21 cellular contexts compared by ENCODE assay signal in genomic region chr10:74645681-74646080, GRCh38.
DNase-seq lines count a peak whose midpoint lies in the region; ATAC-seq and TF ChIP-seq lines count a peak whose summit lies in the region.
"Had no signal": no experiment of that assay in that cellular context is flagged by ENCODE, and none has a peak within 500 bp of the region (broad histone marks: within the 10 kb centered on the region; RNA-seq: fewer than 3 reads in every experiment).

No MANE protein-coding gene starts in this region.

- DNase-seq in NCI-H526 (lab: John Stamatoyannopoulos, UW) (peak; percentile 0 to 2), NCI-H526 treated with DMSO at 0.1 percent for 48 hours (lab: John Stamatoyannopoulos, UW) (no peak), NCI-H146 (lab: John Stamatoyannopoulos, UW) (peak; percentile 68), T-helper 17 cell (no peak), neural progenitor cell (ENCODE audit: low spot score) (no peak)
- DNase-seq in activated naive CD4-positive, alpha-beta T cell (lab: John Stamatoyannopoulos, UW) = no peak
- no peak for DNase-seq in stimulated activated effector memory CD8-positive, alpha-beta T cell treated with anti-CD3 and anti-CD28 coated beads, Interleukin-12 subunit alpha, Interleukin-12 subunit beta, amount 100 ng/mL, for 72 hours (ENCODE audit: low spot score in 2 of 2)
- no peak for DNase-seq in activated CD4-positive, CD25-positive, alpha-beta regulatory T cell (lab: John Stamatoyannopoulos, UW)
- DNase-seq: H9, KBM-7, NCI-H1092 treated with DMSO at 0.1 percent for 48 hours, NCI-H1930, NCI-H446 treated with DMSO at 0.1 percent for 48 hours, NCI-H82, OCI-M1, SJCRH30 had no signal

- no peak for ATAC-seq in T-helper 17 cell
- no peak for ATAC-seq in stimulated activated effector memory CD8-positive, alpha-beta T cell treated with anti-CD3 and anti-CD28 coated beads, Interleukin-12 subunit alpha, Interleukin-12 subunit beta, amount 100 ng/mL, for 72 hours
- ATAC-seq: A549, HepG2 had no signal

- H4K20me1 ChIP-seq in neural progenitor cell (ENCODE audit: low read depth) = no peaks in the 10 kb centered on the region

- peaks cover 8% of the 10 kb centered on the region for H3K36me3 Mint-ChIP-seq in T-helper 17 cell (ENCODE audit: low read depth)
- H3K36me3 Mint-ChIP-seq in neural progenitor cell = peaks cover 5% of the 10 kb centered on the region
- H3K36me3 Mint-ChIP-seq in stimulated activated effector memory CD8-positive, alpha-beta T cell treated with anti-CD3 and anti-CD28 coated beads, Interleukin-12 subunit alpha, Interleukin-12 subunit beta, amount 100 ng/mL, for 72 hours = peaks cover 6% of the 10 kb centered on the region

- H2AFZ ChIP-seq in neural progenitor cell (replicated peaks) = no peak overlapping the region

- H3K4me3 ChIP-seq in neural progenitor cell = no peak overlapping the region
- H3K4me3 ChIP-seq: A549, SJCRH30 had no signal

- H3K4me3 Mint-ChIP-seq in T-helper 17 cell (no peak overlapping the region), neural progenitor cell (no peak overlapping the region)
- no peak overlapping the region for H3K4me3 Mint-ChIP-seq in stimulated activated effector memory CD8-positive, alpha-beta T cell treated with anti-CD3 and anti-CD28 coated beads, Interleukin-12 subunit alpha, Interleukin-12 subunit beta, amount 100 ng/mL, for 72 hours
- H3K4me3 Mint-ChIP-seq: B cell, CD14-positive monocyte, H9 had no signal

- peaks cover 3% of the 10 kb centered on the region for H3F3A ChIP-seq in neural progenitor cell (ENCODE audit: low read depth)

- H3K4me2 ChIP-seq in neural progenitor cell = no peak overlapping the region
- H3K4me2 ChIP-seq: A549 had no signal

- H3K9ac ChIP-seq in neural progenitor cell = no peak overlapping the region

- H3K27ac Mint-ChIP-seq in T-helper 17 cell (peak overlapping the region; percentile 62), neural progenitor cell (peak overlapping the region; percentile 55)
- H3K27ac Mint-ChIP-seq in stimulated activated effector memory CD8-positive, alpha-beta T cell treated with anti-CD3 and anti-CD28 coated beads, Interleukin-12 subunit alpha, Interleukin-12 subunit beta, amount 100 ng/mL, for 72 hours = no peak overlapping the region
- H3K27ac Mint-ChIP-seq: B cell had no signal

- no peaks in the 10 kb centered on the region for H3K36me3 ChIP-seq in neural progenitor cell
- H3K36me3 ChIP-seq: SJCRH30 had no signal

- no peaks in the 10 kb centered on the region for H3K9me3 ChIP-seq in T-helper 17 cell (ENCODE audit: control insufficient read depth, low read length, poor library complexity, severe bottlenecking)
- no peaks in the 10 kb centered on the region for H3K9me3 ChIP-seq in neural progenitor cell (ENCODE audit: low read depth)

- H3K9me3 Mint-ChIP-seq in neural progenitor cell = peaks cover 8% of the 10 kb centered on the region
- H3K9me3 Mint-ChIP-seq in stimulated activated effector memory CD8-positive, alpha-beta T cell treated with anti-CD3 and anti-CD28 coated beads, Interleukin-12 subunit alpha, Interleukin-12 subunit beta, amount 100 ng/mL, for 72 hours = peaks cover 5% of the 10 kb centered on the region

- no peaks in the 10 kb centered on the region for H3K79me2 ChIP-seq in neural progenitor cell (ENCODE audit: low read depth)

- H3K27ac ChIP-seq in neural progenitor cell = no peak overlapping the region
- H3K27ac ChIP-seq: A549, HL-60, SJCRH30 had no signal

- H3K27me3 ChIP-seq in neural progenitor cell = no peaks in the 10 kb centered on the region
- H3K27me3 ChIP-seq: SJCRH30 had no signal

- TF ChIP-seq CTCF in neural progenitor cell (IDR thresholded peaks at IDR 0.05) = no peak

- peaks cover 2% of the 10 kb centered on the region for H3K4me1 ChIP-seq in neural progenitor cell
- H3K4me1 ChIP-seq: A549, SJCRH30 had no signal

- H3K4me1 Mint-ChIP-seq in T-helper 17 cell (peaks cover 2% of the 10 kb centered on the region), neural progenitor cell (peaks cover 19% of the 10 kb centered on the region)
- no peaks in the 10 kb centered on the region for H3K4me1 Mint-ChIP-seq in stimulated activated effector memory CD8-positive, alpha-beta T cell treated with anti-CD3 and anti-CD28 coated beads, Interleukin-12 subunit alpha, Interleukin-12 subunit beta, amount 100 ng/mL, for 72 hours
- H3K4me1 Mint-ChIP-seq: CD14-positive monocyte had no signal

- H3K27me3 Mint-ChIP-seq in T-helper 17 cell (no peaks in the 10 kb centered on the region), neural progenitor cell (ENCODE audit: insufficient read depth, low read depth) (no peaks in the 10 kb centered on the region)
- H3K27me3 Mint-ChIP-seq: B cell had no signal

Comparison
In these comparisons a context has a peak if more than half of its experiments do, and no peak if none do; other contexts are left out.
1. DNase-seq: peak in NCI-H526 (2 of 2) and NCI-H146 (single experiment); none in NCI-H526 treated with DMSO at 0.1 percent for 48 hours (single experiment), T-helper 17 cell (0 of 3), neural progenitor cell (single experiment), activated naive CD4-positive, alpha-beta T cell (0 of 4), stimulated activated effector memory CD8-positive, alpha-beta T cell treated with anti-CD3 and anti-CD28 coated beads, Interleukin-12 subunit alpha, Interleukin-12 subunit beta, amount 100 ng/mL, for 72 hours (0 of 2) and activated CD4-positive, CD25-positive, alpha-beta regulatory T cell (0 of 4).